In the genomic region with DNA sequence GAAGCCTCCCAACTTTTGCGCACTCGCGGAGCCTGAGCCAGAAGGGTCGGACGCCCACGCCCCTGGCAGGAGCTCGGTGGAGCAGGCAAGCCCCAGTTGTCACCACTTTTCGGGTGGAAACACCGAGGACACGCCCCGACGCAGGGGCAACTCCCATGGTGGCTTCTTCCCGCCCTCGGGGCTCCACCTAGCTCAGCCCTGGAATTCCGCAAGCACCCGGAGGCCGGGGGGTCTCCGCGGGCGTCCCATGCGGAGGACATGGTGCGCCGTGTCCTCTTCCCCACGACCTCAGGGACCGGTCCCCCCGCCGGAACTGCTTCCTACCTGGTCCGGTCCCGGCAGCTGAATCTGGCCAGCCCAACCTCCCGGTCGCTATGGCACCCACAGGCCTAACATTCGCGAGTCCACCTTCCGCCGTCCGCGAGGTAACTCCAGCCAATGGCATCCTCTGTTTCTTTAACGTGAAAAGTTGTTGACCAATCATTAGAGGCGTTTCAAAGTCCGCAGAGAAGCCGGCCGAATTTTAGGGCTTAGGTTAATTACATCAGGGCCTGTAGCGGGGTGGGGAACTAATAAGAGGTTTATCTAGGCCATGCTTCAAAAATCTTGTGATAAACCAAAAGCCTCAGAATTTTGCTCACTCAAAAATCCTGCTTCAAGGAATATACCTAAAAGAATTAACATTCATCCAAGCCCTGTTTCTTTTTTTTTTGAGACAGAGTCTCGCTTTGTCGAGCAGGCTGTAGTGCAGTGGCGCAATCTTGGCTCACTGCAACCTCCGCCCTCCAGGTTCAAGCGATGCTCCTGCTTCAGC, we compare ENCODE assay signal across 8 cellular contexts. TPM values are rescaled to one million over a fixed set of nuclear protein-coding genes. Genes with fewer than 3 reads are reported as not detected.
DNase-seq lines count a peak whose midpoint lies in the region; ATAC-seq and TF ChIP-seq lines count a peak whose summit lies in the region.

A gene with protein sequence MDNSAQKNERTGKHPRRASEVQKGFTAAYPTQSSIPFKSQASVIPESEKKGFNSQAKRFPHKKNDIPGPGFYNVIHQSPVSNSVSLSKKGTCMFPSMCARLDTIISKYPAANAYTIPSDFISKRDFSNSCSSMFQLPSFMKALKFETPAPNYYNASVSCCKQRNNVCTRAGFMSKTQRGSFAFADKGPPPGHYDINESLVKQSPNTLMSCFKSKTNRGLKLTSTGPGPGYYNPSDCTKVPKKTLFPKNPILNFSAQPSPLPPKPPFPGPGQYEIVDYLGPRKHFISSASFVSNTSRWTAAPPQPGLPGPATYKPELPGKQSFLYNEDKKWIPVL (minus strand): TSS at position 433 of the 814 bp plus-strand sequence. CDS start 12,394 bp downstream, outside the sequence.

- no peak for TF ChIP-seq EP300 in transverse colon (IDR thresholded peaks at IDR 0.05; ENCODE audit: low read depth)

- H3K27ac Mint-ChIP-seq in T-helper 1 cell treated with Interleukin-12 subunit alpha and Interleukin-12 subunit beta and Interleukin-4 antibody, amounts not matched to agents 30 μg/mL and 1 μg/mL, for 36 hours: peak within 1 kb of the TSS; percentile 76

- H4K12ac ChIP-seq in trophoblast cell (ENCODE audit: low read depth, low read length): peak within 1 kb of the TSS; percentile 57

- peak within 1 kb of the TSS; percentile 92 for H3K4me3 Mint-ChIP-seq in T-helper 1 cell treated with Interleukin-12 subunit alpha and Interleukin-12 subunit beta and Interleukin-4 antibody, amounts not matched to agents 30 μg/mL and 1 μg/mL, for 36 hours

- no peaks in the 10 kb centered on the region for H3K27me3 ChIP-seq in heart right ventricle
- H3K27me3 ChIP-seq in trophoblast cell (ENCODE audit: insufficient read depth, low read length): no peaks in the 10 kb centered on the region
- H3K27me3 ChIP-seq in transverse colon: no peaks in the 10 kb centered on the region

- ATAC-seq in GM18505 (IDR thresholded peaks at IDR 0.05; ENCODE audit: unreplicated experiment) (no peak), heart right ventricle (peak; percentile 57 to 80 (median 74)), HG02759 (IDR thresholded peaks at IDR 0.05; ENCODE audit: unreplicated experiment) (no peak)

- peak within 1 kb of the TSS; percentile 75 for H2AFZ ChIP-seq in trophoblast cell (ENCODE audit: insufficient read depth, low read length, poor library complexity)

- peak within 1 kb of the TSS; percentile 52 for H4K91ac ChIP-seq in trophoblast cell (ENCODE audit: low read depth, low read length)

- peak within 1 kb of the TSS; percentile 15 for H2BK120ac ChIP-seq in trophoblast cell (ENCODE audit: insufficient read depth, low read length, poor library complexity)

- DNase-seq in NCI-H1092 treated with DMSO at 0.1 percent for 48 hours (lab: John Stamatoyannopoulos, UW) (peak; percentile 87), amniotic stem cell (lab: John Stamatoyannopoulos, UW) (peak; percentile 64), heart right ventricle (peak; percentile 71 to 76), trophoblast cell (peak; percentile 92 to 100), transverse colon (peak; percentile 90)

- peak within 1 kb of the TSS; percentile 10 for H3K18ac ChIP-seq in trophoblast cell (ENCODE audit: low read length)

- H2BK5ac ChIP-seq in trophoblast cell (ENCODE audit: low read depth, low read length, poor library complexity): no peak within 1 kb of the TSS

- H3K79me1 ChIP-seq in trophoblast cell (ENCODE audit: low read length): peaks cover 10% of the 10 kb centered on the region

- H3K36me3 ChIP-seq in heart right ventricle (no peaks in the 10 kb centered on the region), trophoblast cell (ENCODE audit: control insufficient read depth in 1 of 2, insufficient read depth in 2 of 2, low read length in 2 of 2) (no peaks in the 10 kb centered on the region), transverse colon (no peaks in the 10 kb centered on the region)

- H3K27me3 Mint-ChIP-seq in T-helper 1 cell treated with Interleukin-12 subunit alpha and Interleukin-12 subunit beta and Interleukin-4 antibody, amounts not matched to agents 30 μg/mL and 1 μg/mL, for 36 hours (ENCODE audit: low read depth): no peaks in the 10 kb centered on the region

- no peak within 1 kb of the TSS for H2AK5ac ChIP-seq in trophoblast cell (ENCODE audit: low read length)

- no peak for TF ChIP-seq CTCF in heart right ventricle (IDR thresholded peaks at IDR 0.05)
- no peak for TF ChIP-seq CTCF in transverse colon (IDR thresholded peaks at IDR 0.05)

- peaks cover 5% of the 10 kb centered on the region for H3K36me3 Mint-ChIP-seq in T-helper 1 cell treated with Interleukin-12 subunit alpha and Interleukin-12 subunit beta and Interleukin-4 antibody, amounts not matched to agents 30 μg/mL and 1 μg/mL, for 36 hours (ENCODE audit: low read depth)

- H3K14ac ChIP-seq in trophoblast cell (ENCODE audit: low read length): peak within 1 kb of the TSS; percentile 59

- H3K27ac ChIP-seq in heart right ventricle (peak within 1 kb of the TSS in 9 of 10 donors; percentile 34 to 77 (median 66)), trophoblast cell (ENCODE audit: low read depth, low read length) (no peak within 1 kb of the TSS), transverse colon (peak within 1 kb of the TSS; percentile 83 to 89 (median 86))

- in situ Hi-C loops in transverse colon (cut with MboI; ENCODE audit: low pct_ligation_motif_present in 1 of 4, low pct_unique_long_range_greater_than_20kb in 1 of 4, low sequenced_read_pairs in 3 of 4): loop anchor here in 1 of 4 donors (10.0 kb wide), 1 partner anchor 171 kb away; no protein-coding TSS in a partner anchor

- H3K9me3 Mint-ChIP-seq in T-helper 1 cell treated with Interleukin-12 subunit alpha and Interleukin-12 subunit beta and Interleukin-4 antibody, amounts not matched to agents 30 μg/mL and 1 μg/mL, for 36 hours: no peaks in the 10 kb centered on the region

- H3K23ac ChIP-seq in trophoblast cell (ENCODE audit: low read length): no peak within 1 kb of the TSS

- 6 to 7% methylated on average over 48 of the region's 48 CpGs for WGBS in heart right ventricle, 2 donors
- no CpG with 5 or more reads among the region's 48 CpGs for WGBS in trophoblast cell (ENCODE audit: extremely low coverage, insufficient coverage, insufficient read length)
- WGBS in transverse colon (ENCODE audit: low coverage in 1 of 2), 2 donors: 0 to 5% methylated on average over 5 to 40 of the region's 48 CpGs

- H3K9me3 ChIP-seq in heart right ventricle (peaks cover 0 to 3% (median 0%) of the 10 kb centered on the region in 11 donors), trophoblast cell (ENCODE audit: insufficient read depth, low read depth, low read length) (no peaks in the 10 kb centered on the region), transverse colon (no peaks in the 10 kb centered on the region)

- H3K4me1 ChIP-seq in heart right ventricle (peaks cover 7 to 41% (median 22%) of the 10 kb centered on the region in 9 donors), trophoblast cell (ENCODE audit: control insufficient read depth in 1 of 2, insufficient read depth in 2 of 2, low read length in 2 of 2) (peaks cover 5 to 8% of the 10 kb centered on the region in 2 experiments), transverse colon (peaks cover 16 to 62% (median 45%) of the 10 kb centered on the region in 4 donors)

- peaks cover 40% of the 10 kb centered on the region for H3K4me1 Mint-ChIP-seq in T-helper 1 cell treated with Interleukin-12 subunit alpha and Interleukin-12 subunit beta and Interleukin-4 antibody, amounts not matched to agents 30 μg/mL and 1 μg/mL, for 36 hours (ENCODE audit: low read depth)

- peak within 1 kb of the TSS; percentile 86 for H4K8ac ChIP-seq in trophoblast cell (ENCODE audit: low read depth, low read length)

- H2BK12ac ChIP-seq in trophoblast cell (ENCODE audit: low read length): no peak within 1 kb of the TSS

- H3K79me2 ChIP-seq in trophoblast cell (ENCODE audit: control insufficient read depth, insufficient read depth, low read length, poor library complexity): peaks cover 2% of the 10 kb centered on the region

- H3K4ac ChIP-seq in trophoblast cell (ENCODE audit: low read depth, low read length): no peak within 1 kb of the TSS

- intact Hi-C loops in heart right ventricle (cut with DNase I) (loop anchor here in 7 of 10 donors (10.0 kb wide), 3 partner anchors 91 to 221 kb away; partner anchors contain the start of gene RCAN3 (in 2 of the 7)), transverse colon (cut with DNase I; ENCODE audit: low total_unique reads) (no loop called here)

- H3K4me2 ChIP-seq in trophoblast cell (ENCODE audit: low read length): peak within 1 kb of the TSS; percentile 76

- peak; percentile 61 for TF ChIP-seq POLR2A in GM18505 (IDR thresholded peaks at IDR 0.05; ENCODE audit: borderline replicate concordance, extremely low read depth, insufficient read depth, insufficient read length)
- TF ChIP-seq POLR2A in transverse colon (IDR thresholded peaks at IDR 0.05): peak; percentile 87

- peak within 1 kb of the TSS; percentile 61 for H3K9ac ChIP-seq in trophoblast cell (ENCODE audit: low read length)

- H3K4me3 ChIP-seq in heart right ventricle (peak within 1 kb of the TSS; percentile 60 to 96 (median 76)), trophoblast cell (ENCODE audit: low read depth, low read length) (peak within 1 kb of the TSS; percentile 79), transverse colon (peak within 1 kb of the TSS; percentile 61 to 77 (median 66))

RNA-seq across cellular contexts. Expression of the gene that starts here (rescaled TPM):
- 1 to 10 TPM; 2.7 to 6.6 (median 4.5) TPM for total RNA-seq in heart right ventricle
- 1 to 10 TPM; 3.3 to 5.7 TPM for polyA plus RNA-seq in heart right ventricle
- 6.1 and 6.6 TPM in 2 replicates for polyA plus RNA-seq in trophoblast cell (2013)
- 10 to 100 TPM in 3 of 4 donors, 1 to 10 TPM in 1; 4.6 to 33.7 (median 23.3) TPM for total RNA-seq in transverse colon

Comparison
In these comparisons a context has a peak if more than half of its experiments do, and no peak if none do; other contexts are left out.
1. ATAC-seq: peak in heart right ventricle (8 of 8); none in GM18505 (single experiment) and HG02759 (single experiment).
2. Peak in every context shown above with its lines, with median percentiles within 50 percentile points of each other: DNase-seq and H3K4me3 ChIP-seq.